21 cellular contexts compared by ENCODE assay signal in genomic region chr3:4061201-4061600, GRCh38.
DNase-seq lines count a peak whose midpoint lies in the region; ATAC-seq and TF ChIP-seq lines count a peak whose summit lies in the region.
"Had no signal": no experiment of that assay in that cellular context is flagged by ENCODE, and none has a peak within 500 bp of the region (broad histone marks: within the 10 kb centered on the region; RNA-seq: fewer than 3 reads in every experiment).

No MANE protein-coding gene starts in this region.

- peaks cover 0 to 35% (median 8%) of the 10 kb centered on the region in 11 experiments; a peak in 10 of 22 replicates for H3K9me3 ChIP-seq in BLaER1 treated with 17β-estradiol and CSF1 and Interleukin-3, amounts not matched to agents 10 nM and 100 nM (replicated peaks in 1 of 11)
- no peaks in the 10 kb centered on the region for H3K9me3 ChIP-seq in vagina
- H3K9me3 ChIP-seq: HAP-1, SJSA1 had no signal

- peaks cover under 1 to 5% of the 10 kb centered on the region in 2 donors for H3K36me3 Mint-ChIP-seq in naive B cell
- H3K36me3 Mint-ChIP-seq: CD4-positive, CD25-positive, alpha-beta regulatory T cell had no signal

- peaks cover 0 to 1% (median 0%) of the 10 kb centered on the region in 7 donors for H3K9me3 Mint-ChIP-seq in naive B cell

- peak overlapping the region in 8 of 11 experiments; percentile 26 to 62 (median 44); a peak in 16 of 22 replicates for H3K4me2 ChIP-seq in BLaER1 treated with 17β-estradiol and CSF1 and Interleukin-3, amounts not matched to agents 10 nM and 100 nM

- no peak overlapping the region for H3K9ac ChIP-seq in BLaER1 treated with 17β-estradiol and CSF1 and Interleukin-3, amounts not matched to agents 10 nM and 100 nM

- no peaks in the 10 kb centered on the region for H4K20me1 ChIP-seq in BLaER1 treated with 17β-estradiol and CSF1 and Interleukin-3, amounts not matched to agents 10 nM and 100 nM

- no peaks in the 10 kb centered on the region for H3K27me3 Mint-ChIP-seq in naive B cell
- H3K27me3 Mint-ChIP-seq: CD4-positive, CD25-positive, alpha-beta regulatory T cell had no signal

- TF ChIP-seq CTCF in vagina (IDR thresholded peaks at IDR 0.05) = no peak

- intact Hi-C loops in vagina (cut with DNase I) = no loop called here

- H3K4me1 Mint-ChIP-seq in naive B cell = peaks cover 53 to 65% (median 53%) of the 10 kb centered on the region in 3 donors

- H3K4me1 ChIP-seq in BLaER1 treated with 17β-estradiol and CSF1 and Interleukin-3, amounts not matched to agents 10 nM and 100 nM = peaks cover 8 to 53% (median 36%) of the 10 kb centered on the region in 10 experiments; a peak in 18 of 20 replicates
- no peaks in the 10 kb centered on the region for H3K4me1 ChIP-seq in vagina
- H3K4me1 ChIP-seq: HAP-1, SJSA1 had no signal

- H3K36me3 ChIP-seq in BLaER1 treated with 17β-estradiol and CSF1 and Interleukin-3, amounts not matched to agents 10 nM and 100 nM = no peaks in the 10 kb centered on the region
- H3K36me3 ChIP-seq in vagina = no peaks in the 10 kb centered on the region
- H3K36me3 ChIP-seq: HAP-1, SJSA1 had no signal

- peak overlapping the region in 5 of 8 donors; percentile 3 to 76 (median 53) for H3K4me3 Mint-ChIP-seq in naive B cell
- H3K4me3 Mint-ChIP-seq: CD4-positive, CD25-positive, alpha-beta regulatory T cell had no signal

- peak overlapping the region in 2 of 6 donors; percentile 43 to 77 for H3K27ac Mint-ChIP-seq in naive B cell
- H3K27ac Mint-ChIP-seq: CD4-positive, CD25-positive, alpha-beta regulatory T cell had no signal

- ATAC-seq in naive B cell (ENCODE audit: low read depth in 2 of 2) = no peak

- no peaks in the 10 kb centered on the region for H3K27me3 ChIP-seq in BLaER1 treated with 17β-estradiol and CSF1 and Interleukin-3, amounts not matched to agents 10 nM and 100 nM
- no peaks in the 10 kb centered on the region for H3K27me3 ChIP-seq in vagina
- H3K27me3 ChIP-seq: SJSA1 had no signal

- DNase-seq in MV-4-11 (lab: John Stamatoyannopoulos, UW) (peak; percentile 94), OCI-M1 (lab: John Stamatoyannopoulos, UW) (peak; percentile 35), naive B cell (no peak), G401 (ENCODE audit: low spot score) (no peak), vagina (ENCODE audit: extremely low spot score in 2 of 2) (no peak), hippocampal formation (lab: John Stamatoyannopoulos, UW) (no peak)
- no peak for DNase-seq in activated CD4-positive, alpha-beta T cell treated with anti-CD3 and anti-CD28 coated beads, Interleukin-2, amount 50 U/mL, for 1 hour
- DNase-seq: CD4-positive, CD25-positive, alpha-beta regulatory T cell; COR-L47; DMS 273 treated with DMSO at 0.1 percent for 48 hours; DND-41; NCI-H1048; NCI-H1436; NCI-H1930; NCI-H226; NCI-H524 treated with DMSO at 0.1 percent for 48 hours; SW 1271; T-helper 2 cell had no signal

- peak overlapping the region in 1 of 10 experiments; percentile 16; a peak in 1 of 20 replicates for H3K4me3 ChIP-seq in BLaER1 treated with 17β-estradiol and CSF1 and Interleukin-3, amounts not matched to agents 10 nM and 100 nM
- no peak overlapping the region for H3K4me3 ChIP-seq in vagina
- H3K4me3 ChIP-seq: HAP-1, SJSA1 had no signal

- in situ Hi-C loops in G401 (cut with HindIII; ENCODE audit: low sequenced_read_pairs) = no loop called here

- no peak for TF ChIP-seq POLR2A in vagina (IDR thresholded peaks at IDR 0.05)

- H3K27ac ChIP-seq in BLaER1 treated with 17β-estradiol and CSF1 and Interleukin-3, amounts not matched to agents 10 nM and 100 nM = peak overlapping the region in 8 of 11 experiments; percentile 8 to 73 (median 50); a peak in 15 of 22 replicates
- no peak overlapping the region for H3K27ac ChIP-seq in vagina
- H3K27ac ChIP-seq: SJSA1 had no signal

Comparison
In these comparisons a context has a peak if more than half of its experiments do, and no peak if none do; other contexts are left out.
1. DNase-seq: peak in MV-4-11 (single experiment) and OCI-M1 (single experiment); none in naive B cell (single experiment), G401 (single experiment), activated CD4-positive, alpha-beta T cell treated with anti-CD3 and anti-CD28 coated beads, Interleukin-2, amount 50 U/mL, for 1 hour (single experiment), vagina (0 of 2) and hippocampal formation (0 of 2).